1 cellular context compared by ENCODE assay signal in the genomic region with DNA sequence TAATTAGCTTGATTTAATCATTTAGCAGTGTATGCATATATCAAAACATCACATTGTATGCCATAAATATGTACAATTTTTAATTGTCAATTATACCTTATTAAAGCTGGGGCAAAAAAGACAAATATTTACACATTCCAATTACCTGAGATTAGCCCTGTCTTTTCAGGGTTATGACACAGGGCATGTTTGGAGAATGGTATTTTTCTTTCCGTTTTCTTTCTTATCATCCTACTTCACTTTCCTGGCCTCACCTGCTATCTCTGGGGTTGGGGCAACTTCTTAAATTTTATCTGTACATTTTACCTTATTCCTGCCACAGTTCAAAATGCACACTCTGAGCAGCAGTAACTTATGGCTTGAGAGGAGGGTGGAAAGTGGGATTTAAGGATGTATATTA.
TF ChIP-seq lines count a peak whose summit lies in the region.

No MANE protein-coding gene starts in this region.

TF ChIP-seq in HepG2, 621 proteins besides CTCF, POLR2A, EP300 and RAD21 (continued from another document and continues in another):
- TF ChIP-seq, protein P1, sequence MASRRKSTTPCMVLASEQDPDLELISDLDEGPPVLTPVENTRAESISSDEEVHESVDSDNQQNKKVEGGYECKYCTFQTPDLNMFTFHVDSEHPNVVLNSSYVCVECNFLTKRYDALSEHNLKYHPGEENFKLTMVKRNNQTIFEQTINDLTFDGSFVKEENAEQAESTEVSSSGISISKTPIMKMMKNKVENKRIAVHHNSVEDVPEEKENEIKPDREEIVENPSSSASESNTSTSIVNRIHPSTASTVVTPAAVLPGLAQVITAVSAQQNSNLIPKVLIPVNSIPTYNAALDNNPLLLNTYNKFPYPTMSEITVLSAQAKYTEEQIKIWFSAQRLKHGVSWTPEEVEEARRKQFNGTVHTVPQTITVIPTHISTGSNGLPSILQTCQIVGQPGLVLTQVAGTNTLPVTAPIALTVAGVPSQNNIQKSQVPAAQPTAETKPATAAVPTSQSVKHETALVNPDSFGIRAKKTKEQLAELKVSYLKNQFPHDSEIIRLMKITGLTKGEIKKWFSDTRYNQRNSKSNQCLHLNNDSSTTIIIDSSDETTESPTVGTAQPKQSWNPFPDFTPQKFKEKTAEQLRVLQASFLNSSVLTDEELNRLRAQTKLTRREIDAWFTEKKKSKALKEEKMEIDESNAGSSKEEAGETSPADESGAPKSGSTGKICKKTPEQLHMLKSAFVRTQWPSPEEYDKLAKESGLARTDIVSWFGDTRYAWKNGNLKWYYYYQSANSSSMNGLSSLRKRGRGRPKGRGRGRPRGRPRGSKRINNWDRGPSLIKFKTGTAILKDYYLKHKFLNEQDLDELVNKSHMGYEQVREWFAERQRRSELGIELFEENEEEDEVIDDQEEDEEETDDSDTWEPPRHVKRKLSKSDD (CRISPR knock-in tag; IDR thresholded peaks at IDR 0.05; ENCODE audit: low read depth): no peak
- no peak for TF ChIP-seq JUND (CRISPR knock-in tag; IDR thresholded peaks at IDR 0.05)
- TF ChIP-seq, protein P2, sequence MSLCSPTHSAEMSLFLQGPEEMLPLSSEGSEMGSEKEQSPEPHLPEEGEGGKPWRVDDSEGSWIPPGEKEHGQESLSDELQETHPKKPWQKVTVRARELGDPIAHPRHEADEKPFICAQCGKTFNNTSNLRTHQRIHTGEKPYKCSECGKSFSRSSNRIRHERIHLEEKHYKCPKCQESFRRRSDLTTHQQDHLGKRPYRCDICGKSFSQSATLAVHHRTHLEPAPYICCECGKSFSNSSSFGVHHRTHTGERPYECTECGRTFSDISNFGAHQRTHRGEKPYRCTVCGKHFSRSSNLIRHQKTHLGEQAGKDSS (CRISPR knock-in tag; IDR thresholded peaks at IDR 0.05; ENCODE audit: borderline replicate concordance, low read depth): no peak
- TF ChIP-seq FOXA3 (CRISPR knock-in tag; IDR thresholded peaks at IDR 0.05): peak; percentile 52; the same call in 1 of the 2 replicates
- no peak for TF ChIP-seq ZBTB38 (CRISPR knock-in tag; IDR thresholded peaks at IDR 0.05)
- no peak for TF ChIP-seq ZFP37 (CRISPR knock-in tag; IDR thresholded peaks at IDR 0.05; ENCODE audit: borderline replicate concordance)
- no peak for TF ChIP-seq CBX1 (IDR thresholded peaks at IDR 0.05; ENCODE audit: low read depth)
- TF ChIP-seq DMAP1 (CRISPR knock-in tag; IDR thresholded peaks at IDR 0.05): no peak
- TF ChIP-seq, protein P3, sequence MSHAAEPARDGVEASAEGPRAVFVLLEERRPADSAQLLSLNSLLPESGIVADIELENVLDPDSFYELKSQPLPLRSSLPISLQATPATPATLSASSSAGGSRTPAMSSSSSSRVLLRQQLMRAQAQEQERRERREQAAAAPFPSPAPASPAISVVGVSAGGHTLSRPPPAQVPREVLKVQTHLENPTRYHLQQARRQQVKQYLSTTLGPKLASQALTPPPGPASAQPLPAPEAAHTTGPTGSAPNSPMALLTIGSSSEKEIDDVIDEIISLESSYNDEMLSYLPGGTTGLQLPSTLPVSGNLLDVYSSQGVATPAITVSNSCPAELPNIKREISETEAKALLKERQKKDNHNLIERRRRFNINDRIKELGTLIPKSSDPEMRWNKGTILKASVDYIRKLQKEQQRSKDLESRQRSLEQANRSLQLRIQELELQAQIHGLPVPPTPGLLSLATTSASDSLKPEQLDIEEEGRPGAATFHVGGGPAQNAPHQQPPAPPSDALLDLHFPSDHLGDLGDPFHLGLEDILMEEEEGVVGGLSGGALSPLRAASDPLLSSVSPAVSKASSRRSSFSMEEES (CRISPR knock-in tag; IDR thresholded peaks at IDR 0.05): no peak
- TF ChIP-seq IRF2 (CRISPR knock-in tag; IDR thresholded peaks at IDR 0.05): no peak
- TF ChIP-seq JUNB (CRISPR knock-in tag; IDR thresholded peaks at IDR 0.05; ENCODE audit: borderline replicate concordance): peak; percentile 29; the same call in 1 of the 2 replicates
- TF ChIP-seq ZNF841 (CRISPR knock-in tag; IDR thresholded peaks at IDR 0.05; ENCODE audit: borderline replicate concordance): no peak
- no peak for TF ChIP-seq SOX13 (IDR thresholded peaks at IDR 0.05)
- peak in 1 of 2 experiments; percentile 40; a peak in 1 of 4 replicates for TF ChIP-seq SOX13 (CRISPR knock-in tag; conservative IDR thresholded peaks at IDR 0.05 in 1 of 2, IDR thresholded peaks at IDR 0.05 in 1 of 2)
- TF ChIP-seq RXRB (CRISPR knock-in tag; IDR thresholded peaks at IDR 0.05; ENCODE audit: borderline replicate concordance): peak; percentile 29; the same call in 1 of the 2 replicates
- no peak for TF ChIP-seq EZH2 (conservative IDR thresholded peaks at IDR 0.05; ENCODE audit: low read depth, low read length)
- TF ChIP-seq MIER2 (CRISPR knock-in tag; IDR thresholded peaks at IDR 0.05): no peak
- TF ChIP-seq, protein P4, sequence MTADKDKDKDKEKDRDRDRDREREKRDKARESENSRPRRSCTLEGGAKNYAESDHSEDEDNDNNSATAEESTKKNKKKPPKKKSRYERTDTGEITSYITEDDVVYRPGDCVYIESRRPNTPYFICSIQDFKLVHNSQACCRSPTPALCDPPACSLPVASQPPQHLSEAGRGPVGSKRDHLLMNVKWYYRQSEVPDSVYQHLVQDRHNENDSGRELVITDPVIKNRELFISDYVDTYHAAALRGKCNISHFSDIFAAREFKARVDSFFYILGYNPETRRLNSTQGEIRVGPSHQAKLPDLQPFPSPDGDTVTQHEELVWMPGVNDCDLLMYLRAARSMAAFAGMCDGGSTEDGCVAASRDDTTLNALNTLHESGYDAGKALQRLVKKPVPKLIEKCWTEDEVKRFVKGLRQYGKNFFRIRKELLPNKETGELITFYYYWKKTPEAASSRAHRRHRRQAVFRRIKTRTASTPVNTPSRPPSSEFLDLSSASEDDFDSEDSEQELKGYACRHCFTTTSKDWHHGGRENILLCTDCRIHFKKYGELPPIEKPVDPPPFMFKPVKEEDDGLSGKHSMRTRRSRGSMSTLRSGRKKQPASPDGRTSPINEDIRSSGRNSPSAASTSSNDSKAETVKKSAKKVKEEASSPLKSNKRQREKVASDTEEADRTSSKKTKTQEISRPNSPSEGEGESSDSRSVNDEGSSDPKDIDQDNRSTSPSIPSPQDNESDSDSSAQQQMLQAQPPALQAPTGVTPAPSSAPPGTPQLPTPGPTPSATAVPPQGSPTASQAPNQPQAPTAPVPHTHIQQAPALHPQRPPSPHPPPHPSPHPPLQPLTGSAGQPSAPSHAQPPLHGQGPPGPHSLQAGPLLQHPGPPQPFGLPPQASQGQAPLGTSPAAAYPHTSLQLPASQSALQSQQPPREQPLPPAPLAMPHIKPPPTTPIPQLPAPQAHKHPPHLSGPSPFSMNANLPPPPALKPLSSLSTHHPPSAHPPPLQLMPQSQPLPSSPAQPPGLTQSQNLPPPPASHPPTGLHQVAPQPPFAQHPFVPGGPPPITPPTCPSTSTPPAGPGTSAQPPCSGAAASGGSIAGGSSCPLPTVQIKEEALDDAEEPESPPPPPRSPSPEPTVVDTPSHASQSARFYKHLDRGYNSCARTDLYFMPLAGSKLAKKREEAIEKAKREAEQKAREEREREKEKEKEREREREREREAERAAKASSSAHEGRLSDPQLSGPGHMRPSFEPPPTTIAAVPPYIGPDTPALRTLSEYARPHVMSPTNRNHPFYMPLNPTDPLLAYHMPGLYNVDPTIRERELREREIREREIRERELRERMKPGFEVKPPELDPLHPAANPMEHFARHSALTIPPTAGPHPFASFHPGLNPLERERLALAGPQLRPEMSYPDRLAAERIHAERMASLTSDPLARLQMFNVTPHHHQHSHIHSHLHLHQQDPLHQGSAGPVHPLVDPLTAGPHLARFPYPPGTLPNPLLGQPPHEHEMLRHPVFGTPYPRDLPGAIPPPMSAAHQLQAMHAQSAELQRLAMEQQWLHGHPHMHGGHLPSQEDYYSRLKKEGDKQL (CRISPR knock-in tag; IDR thresholded peaks at IDR 0.05; ENCODE audit: low read depth): peak; percentile 12; the same call in 1 of the 2 replicates
- TF ChIP-seq, protein P5, sequence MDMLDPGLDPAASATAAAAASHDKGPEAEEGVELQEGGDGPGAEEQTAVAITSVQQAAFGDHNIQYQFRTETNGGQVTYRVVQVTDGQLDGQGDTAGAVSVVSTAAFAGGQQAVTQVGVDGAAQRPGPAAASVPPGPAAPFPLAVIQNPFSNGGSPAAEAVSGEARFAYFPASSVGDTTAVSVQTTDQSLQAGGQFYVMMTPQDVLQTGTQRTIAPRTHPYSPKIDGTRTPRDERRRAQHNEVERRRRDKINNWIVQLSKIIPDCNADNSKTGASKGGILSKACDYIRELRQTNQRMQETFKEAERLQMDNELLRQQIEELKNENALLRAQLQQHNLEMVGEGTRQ (IDR thresholded peaks at IDR 0.05; ENCODE audit: low read depth, low read length): no peak
- TF ChIP-seq, protein P5 (CRISPR knock-in tag; IDR thresholded peaks at IDR 0.05; ENCODE audit: borderline replicate concordance): no peak
- no peak for TF ChIP-seq ZNF629 (CRISPR knock-in tag; conservative IDR thresholded peaks at IDR 0.05)
- TF ChIP-seq ZNF292 (CRISPR knock-in tag; IDR thresholded peaks at IDR 0.05; ENCODE audit: borderline replicate concordance, low read depth): no peak
- no peak for TF ChIP-seq ARNT (IDR thresholded peaks at IDR 0.05)
- TF ChIP-seq, protein P6, sequence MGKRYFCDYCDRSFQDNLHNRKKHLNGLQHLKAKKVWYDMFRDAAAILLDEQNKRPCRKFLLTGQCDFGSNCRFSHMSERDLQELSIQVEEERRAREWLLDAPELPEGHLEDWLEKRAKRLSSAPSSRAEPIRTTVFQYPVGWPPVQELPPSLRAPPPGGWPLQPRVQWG (CRISPR knock-in tag; IDR thresholded peaks at IDR 0.05; ENCODE audit: borderline replicate concordance, low read depth): no peak
- TF ChIP-seq, protein P7, sequence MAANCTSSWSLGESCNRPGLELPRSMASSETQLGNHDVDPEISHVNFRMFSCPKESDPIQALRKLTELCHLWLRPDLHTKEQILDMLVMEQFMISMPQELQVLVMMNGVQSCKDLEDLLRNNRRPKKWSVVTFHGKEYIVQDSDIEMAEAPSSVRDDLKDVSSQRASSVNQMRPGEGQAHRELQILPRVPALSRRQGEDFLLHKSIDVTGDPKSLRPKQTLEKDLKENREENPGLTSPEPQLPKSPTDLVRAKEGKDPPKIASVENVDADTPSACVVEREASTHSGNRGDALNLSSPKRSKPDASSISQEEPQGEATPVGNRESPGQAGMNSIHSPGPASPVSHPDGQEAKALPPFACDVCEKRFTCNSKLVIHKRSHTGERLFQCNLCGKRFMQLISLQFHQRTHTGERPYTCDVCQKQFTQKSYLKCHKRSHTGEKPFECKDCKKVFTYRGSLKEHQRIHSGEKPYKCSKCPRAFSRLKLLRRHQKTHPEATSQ (CRISPR knock-in tag; IDR thresholded peaks at IDR 0.05; ENCODE audit: borderline replicate concordance): no peak
- TF ChIP-seq, protein P8, sequence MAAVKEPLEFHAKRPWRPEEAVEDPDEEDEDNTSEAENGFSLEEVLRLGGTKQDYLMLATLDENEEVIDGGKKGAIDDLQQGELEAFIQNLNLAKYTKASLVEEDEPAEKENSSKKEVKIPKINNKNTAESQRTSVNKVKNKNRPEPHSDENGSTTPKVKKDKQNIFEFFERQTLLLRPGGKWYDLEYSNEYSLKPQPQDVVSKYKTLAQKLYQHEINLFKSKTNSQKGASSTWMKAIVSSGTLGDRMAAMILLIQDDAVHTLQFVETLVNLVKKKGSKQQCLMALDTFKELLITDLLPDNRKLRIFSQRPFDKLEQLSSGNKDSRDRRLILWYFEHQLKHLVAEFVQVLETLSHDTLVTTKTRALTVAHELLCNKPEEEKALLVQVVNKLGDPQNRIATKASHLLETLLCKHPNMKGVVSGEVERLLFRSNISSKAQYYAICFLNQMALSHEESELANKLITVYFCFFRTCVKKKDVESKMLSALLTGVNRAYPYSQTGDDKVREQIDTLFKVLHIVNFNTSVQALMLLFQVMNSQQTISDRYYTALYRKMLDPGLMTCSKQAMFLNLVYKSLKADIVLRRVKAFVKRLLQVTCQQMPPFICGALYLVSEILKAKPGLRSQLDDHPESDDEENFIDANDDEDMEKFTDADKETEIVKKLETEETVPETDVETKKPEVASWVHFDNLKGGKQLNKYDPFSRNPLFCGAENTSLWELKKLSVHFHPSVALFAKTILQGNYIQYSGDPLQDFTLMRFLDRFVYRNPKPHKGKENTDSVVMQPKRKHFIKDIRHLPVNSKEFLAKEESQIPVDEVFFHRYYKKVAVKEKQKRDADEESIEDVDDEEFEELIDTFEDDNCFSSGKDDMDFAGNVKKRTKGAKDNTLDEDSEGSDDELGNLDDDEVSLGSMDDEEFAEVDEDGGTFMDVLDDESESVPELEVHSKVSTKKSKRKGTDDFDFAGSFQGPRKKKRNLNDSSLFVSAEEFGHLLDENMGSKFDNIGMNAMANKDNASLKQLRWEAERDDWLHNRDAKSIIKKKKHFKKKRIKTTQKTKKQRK (IDR thresholded peaks at IDR 0.05; ENCODE audit: low read length): no peak
- peak; percentile 42; the same call in 1 of the 2 replicates for TF ChIP-seq GATA4 (IDR thresholded peaks at IDR 0.05; ENCODE audit: borderline replicate concordance, low read depth)
- no peak for TF ChIP-seq RELA (CRISPR knock-in tag; IDR thresholded peaks at IDR 0.05)
- peak; percentile 81 for TF ChIP-seq RARA (CRISPR knock-in tag; IDR thresholded peaks at IDR 0.05)
- no peak for TF ChIP-seq ZFP36L1 (CRISPR knock-in tag; IDR thresholded peaks at IDR 0.05)
- TF ChIP-seq, protein P9, sequence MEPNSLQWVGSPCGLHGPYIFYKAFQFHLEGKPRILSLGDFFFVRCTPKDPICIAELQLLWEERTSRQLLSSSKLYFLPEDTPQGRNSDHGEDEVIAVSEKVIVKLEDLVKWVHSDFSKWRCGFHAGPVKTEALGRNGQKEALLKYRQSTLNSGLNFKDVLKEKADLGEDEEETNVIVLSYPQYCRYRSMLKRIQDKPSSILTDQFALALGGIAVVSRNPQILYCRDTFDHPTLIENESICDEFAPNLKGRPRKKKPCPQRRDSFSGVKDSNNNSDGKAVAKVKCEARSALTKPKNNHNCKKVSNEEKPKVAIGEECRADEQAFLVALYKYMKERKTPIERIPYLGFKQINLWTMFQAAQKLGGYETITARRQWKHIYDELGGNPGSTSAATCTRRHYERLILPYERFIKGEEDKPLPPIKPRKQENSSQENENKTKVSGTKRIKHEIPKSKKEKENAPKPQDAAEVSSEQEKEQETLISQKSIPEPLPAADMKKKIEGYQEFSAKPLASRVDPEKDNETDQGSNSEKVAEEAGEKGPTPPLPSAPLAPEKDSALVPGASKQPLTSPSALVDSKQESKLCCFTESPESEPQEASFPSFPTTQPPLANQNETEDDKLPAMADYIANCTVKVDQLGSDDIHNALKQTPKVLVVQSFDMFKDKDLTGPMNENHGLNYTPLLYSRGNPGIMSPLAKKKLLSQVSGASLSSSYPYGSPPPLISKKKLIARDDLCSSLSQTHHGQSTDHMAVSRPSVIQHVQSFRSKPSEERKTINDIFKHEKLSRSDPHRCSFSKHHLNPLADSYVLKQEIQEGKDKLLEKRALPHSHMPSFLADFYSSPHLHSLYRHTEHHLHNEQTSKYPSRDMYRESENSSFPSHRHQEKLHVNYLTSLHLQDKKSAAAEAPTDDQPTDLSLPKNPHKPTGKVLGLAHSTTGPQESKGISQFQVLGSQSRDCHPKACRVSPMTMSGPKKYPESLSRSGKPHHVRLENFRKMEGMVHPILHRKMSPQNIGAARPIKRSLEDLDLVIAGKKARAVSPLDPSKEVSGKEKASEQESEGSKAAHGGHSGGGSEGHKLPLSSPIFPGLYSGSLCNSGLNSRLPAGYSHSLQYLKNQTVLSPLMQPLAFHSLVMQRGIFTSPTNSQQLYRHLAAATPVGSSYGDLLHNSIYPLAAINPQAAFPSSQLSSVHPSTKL (CRISPR knock-in tag; IDR thresholded peaks at IDR 0.05): peak; percentile 50; the same call in 1 of the 2 replicates
- no peak for TF ChIP-seq SSRP1 (CRISPR knock-in tag; IDR thresholded peaks at IDR 0.05)
- TF ChIP-seq TCF7L2 (IDR thresholded peaks at IDR 0.05; ENCODE audit: low read depth, low read length): no peak
- TF ChIP-seq POLR2AphosphoS2 (IDR thresholded peaks at IDR 0.05; ENCODE audit: low read depth, low read length): no peak
